12 cellular contexts compared by ENCODE assay signal in genomic region chr11:2562181-2562581, GRCh38.
DNase-seq lines count a peak whose midpoint lies in the region; ATAC-seq, FAIRE-seq and TF ChIP-seq lines count a peak whose summit lies in the region.
"Had no signal": no experiment of that assay in that cellular context is flagged by ENCODE, and none has a peak within 500 bp of the region (broad histone marks: within the 10 kb centered on the region; RNA-seq: fewer than 3 reads in every experiment).

No MANE protein-coding gene starts in this region.

- H3K4me3 ChIP-seq in SJCRH30, result no peak overlapping the region
- no peak overlapping the region for H3K4me3 ChIP-seq in mucosa of descending colon
- no peak overlapping the region for H3K4me3 ChIP-seq in stomach

- H3K4me1 ChIP-seq in SJCRH30 (peaks cover 37% of the 10 kb centered on the region), mucosa of descending colon (ENCODE audit: low read depth) (peaks cover 4% of the 10 kb centered on the region), stomach (peaks cover 12 to 33% (median 18%) of the 10 kb centered on the region in 4 donors)

- no peak for TF ChIP-seq EP300 in stomach (IDR thresholded peaks at IDR 0.05)

- H3K27ac ChIP-seq in SJCRH30 (peak overlapping the region; percentile 95), stomach (peak overlapping the region; percentile 41 to 52 (median 47))
- H3K27ac ChIP-seq: brain microvascular endothelial cell had no signal

- H3K9me3 ChIP-seq in SJCRH30 (replicated peaks) (no peaks in the 10 kb centered on the region; the same call in 1 of the 2 replicates), mucosa of descending colon (no peaks in the 10 kb centered on the region), stomach (peaks cover 0 to 4% (median 0%) of the 10 kb centered on the region in 4 donors)

- no peak for TF ChIP-seq POLR2A in stomach (IDR thresholded peaks at IDR 0.05)

- ATAC-seq in Right ventricle myocardium superior (ENCODE audit: poor library complexity) (no peak), mucosa of descending colon (no peak)
- ATAC-seq: CD8-positive, alpha-beta T cell had no signal

- intact Hi-C loops in Right ventricle myocardium superior (cut with DNase I) (no loop called here), mucosa of descending colon (cut with DNase I, micrococcal nuclease) (no loop called here), stomach (cut with DNase I; ENCODE audit: low total_unique reads) (no loop called here)

- peak; percentile 96 to 97 for DNase-seq in SJCRH30
- peak; percentile 36 for DNase-seq in Right ventricle myocardium superior
- peak in 2 of 3 donors; percentile 26 to 33 for DNase-seq in mucosa of descending colon
- DNase-seq in stomach, result peak; percentile 76
- no peak for DNase-seq in cerebellar cortex (ENCODE audit: low spot score)
- DNase-seq in SW 1271 (lab: John Stamatoyannopoulos, UW), result no peak
- DNase-seq in D721Med (ENCODE audit: insufficient read length, low spot score), result no peak
- DNase-seq: activated CD4-positive, alpha-beta T cell treated with anti-CD3 and anti-CD28 coated beads for 4 hours; brain microvascular endothelial cell; CD8-positive, alpha-beta T cell; H9; NCI-H2171 treated with DMSO at 0.1 percent for 48 hours had no signal

- no peaks in the 10 kb centered on the region for H3K36me3 ChIP-seq in SJCRH30
- H3K36me3 ChIP-seq in mucosa of descending colon (ENCODE audit: low read depth), result no peaks in the 10 kb centered on the region
- H3K36me3 ChIP-seq in stomach, result no peaks in the 10 kb centered on the region
- H3K36me3 ChIP-seq: brain microvascular endothelial cell had no signal

- H3K27me3 ChIP-seq in SJCRH30 (no peaks in the 10 kb centered on the region), stomach (no peaks in the 10 kb centered on the region)
- H3K27me3 ChIP-seq: brain microvascular endothelial cell had no signal

- 32 to 76% (median 55%) methylated on average over 3 to 15 of the region's 15 CpGs for WGBS in stomach, 5 donors

- FAIRE-seq in D721Med (lab: Jason Lieb, UNC), result no peak

- no peak for TF ChIP-seq CTCF in mucosa of descending colon (IDR thresholded peaks at IDR 0.05)
- TF ChIP-seq CTCF in stomach (IDR thresholded peaks at IDR 0.05), result no peak
- no peak for TF ChIP-seq CTCF in D721Med (IDR thresholded peaks at IDR 0.05; ENCODE audit: insufficient read depth, missing control alignments)

Comparison
In these comparisons a context has a peak if more than half of its experiments do, and no peak if none do; other contexts are left out.
1. DNase-seq: peak in SJCRH30 (2 of 2), Right ventricle myocardium superior (single experiment), mucosa of descending colon (2 of 3) and stomach (single experiment); none in cerebellar cortex (single experiment), SW 1271 (0 of 2) and D721Med (single experiment).